In the genomic region with DNA sequence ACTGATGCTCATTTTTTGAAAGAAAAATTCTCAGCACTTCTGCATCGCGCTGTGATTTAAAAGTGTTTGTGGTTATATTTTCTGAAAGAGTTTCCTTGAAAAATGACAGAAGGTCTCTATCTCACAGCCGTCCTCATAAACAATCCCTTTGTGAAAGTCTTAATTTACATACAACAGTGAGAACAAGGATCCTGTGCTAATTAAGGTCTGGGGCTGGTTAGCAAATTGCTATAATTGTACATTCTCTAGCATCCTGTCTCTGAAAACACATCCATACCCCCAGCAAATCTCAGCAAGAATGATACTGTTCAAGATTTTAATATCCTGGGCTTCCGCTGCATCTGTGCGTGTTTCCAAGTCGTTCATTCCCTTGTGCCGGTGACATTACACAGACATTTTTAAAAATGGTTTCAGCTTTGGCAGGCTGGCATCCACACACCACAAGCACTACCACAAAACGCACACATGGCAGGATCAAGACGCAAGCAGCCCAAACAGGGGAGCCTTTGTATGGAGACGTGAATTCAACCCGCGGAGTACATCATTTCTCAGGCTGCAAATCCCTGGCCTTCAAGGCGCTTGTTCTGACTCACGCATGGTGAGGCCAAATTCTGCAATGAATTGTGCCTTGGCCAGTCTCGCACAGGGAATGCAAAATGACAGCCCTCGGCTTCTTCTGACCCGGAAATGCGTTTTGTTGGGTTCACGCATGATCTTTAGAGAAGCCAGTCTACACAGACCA, we compare ENCODE assay signal across 10 cellular contexts. TPM values are rescaled to one million over a fixed set of nuclear protein-coding genes. Genes with fewer than 3 reads are reported as not detected.
DNase-seq lines count a peak whose midpoint lies in the region; ATAC-seq and TF ChIP-seq lines count a peak whose summit lies in the region.
"Had no signal": no experiment of that assay in that cellular context is flagged by ENCODE, and none has a peak within 500 bp of the region (broad histone marks: within the 10 kb centered on the region; RNA-seq: fewer than 3 reads in every experiment).

No MANE protein-coding gene starts in this region.

- H2AFZ ChIP-seq in ACC112 (ENCODE audit: low read length, unreplicated experiment) (no peak overlapping the region), neuronal stem cell (ENCODE audit: low read length) (no peak overlapping the region)

- TF ChIP-seq CTCF in RWPE2 (IDR thresholded peaks at IDR 0.05; ENCODE audit: poor library complexity, severe bottlenecking) (no peak), foreskin fibroblast (IDR thresholded peaks at IDR 0.05; ENCODE audit: low read depth, low read length) (no peak)

- H2BK12ac ChIP-seq in neuronal stem cell (ENCODE audit: low read length) = no peak overlapping the region

- H3K4me1 ChIP-seq in ACC112 (ENCODE audit: control insufficient read depth, insufficient read depth, low read length, unreplicated experiment) (peaks cover 49% of the 10 kb centered on the region), RWPE2 (ENCODE audit: insufficient read depth, poor library complexity, severe bottlenecking) (peaks cover 42% of the 10 kb centered on the region), neuronal stem cell (ENCODE audit: control insufficient read depth in 2 of 2, insufficient read depth in 1 of 2, low read depth in 1 of 2, low read length in 2 of 2) (peaks cover 0 to 10% of the 10 kb centered on the region in 2 donors)

- H4K8ac ChIP-seq in neuronal stem cell (ENCODE audit: low read depth, low read length) = no peak overlapping the region

- no peak overlapping the region for H3K4ac ChIP-seq in neuronal stem cell (ENCODE audit: low read length)

- no peak overlapping the region for H4K91ac ChIP-seq in neuronal stem cell (ENCODE audit: low read depth, low read length, poor library complexity)

- H3K36me3 ChIP-seq in ACC112 (ENCODE audit: insufficient read depth, low read length) = peaks cover 13% of the 10 kb centered on the region; the same call in 1 of the 2 replicates
- H3K36me3 ChIP-seq in RWPE2 (ENCODE audit: low read depth) = peaks cover 78% of the 10 kb centered on the region
- H3K36me3 ChIP-seq in neuronal stem cell (replicated peaks in 1 of 2; ENCODE audit: control insufficient read depth in 2 of 2, insufficient read depth in 2 of 2, low read length in 2 of 2) = peaks cover 4 to 91% of the 10 kb centered on the region in 2 donors

- H3K4me3 ChIP-seq in ACC112 (ENCODE audit: low read depth, low read length) (0 out of 2 replicates have a peak overlapping the region, but pooled peaks have one; percentile 4), RWPE2 (ENCODE audit: severe bottlenecking) (no peak overlapping the region), foreskin fibroblast (ENCODE audit: low read depth in 1 of 2, low read length in 2 of 2) (peak overlapping the region in 1 of 2 donors; percentile 36), neuronal stem cell (ENCODE audit: low read length in 2 of 2) (no peak overlapping the region)
- H3K4me3 ChIP-seq: BLaER1 had no signal

- no peak overlapping the region for H2BK15ac ChIP-seq in neuronal stem cell (ENCODE audit: low read length)

- no peak overlapping the region for H3K18ac ChIP-seq in neuronal stem cell (ENCODE audit: low read length)

- no CpG with 5 or more reads among the region's 19 CpGs for WGBS in neuronal stem cell (ENCODE audit: extremely low coverage in 2 of 2, insufficient read length in 2 of 2, insufficient replicate concordance in 1 of 2), 2 donors

- no peak for DNase-seq in RWPE2 (ENCODE audit: low spot score)
- DNase-seq in foreskin fibroblast = peak; percentile 93
- DNase-seq in neuronal stem cell (ENCODE audit: low spot score) = no peak
- no peak for DNase-seq in stimulated activated CD4-positive, alpha-beta T cell treated with anti-CD3 and anti-CD28 coated beads, Interleukin-4, amount 100 ng/mL, for 24 hours
- no peak for DNase-seq in GOT3 (lab: John Stamatoyannopoulos, UW)
- no peak for DNase-seq in activated naive CD4-positive, alpha-beta T cell treated with anti-CD3 and anti-CD28 coated beads, Interleukin-2, amount 50 U/mL, for 72 hours (ENCODE audit: low spot score in 2 of 2)
- DNase-seq: activated naive CD8-positive, alpha-beta T cell treated with anti-CD3 and anti-CD28 coated beads, Interleukin-2, amount 10 ng/mL, durations not matched to agents 7 days and 5 days had no signal

- no peak overlapping the region for H3K23ac ChIP-seq in neuronal stem cell (ENCODE audit: low read depth, low read length, poor library complexity)

- H3K4me2 ChIP-seq in neuronal stem cell (ENCODE audit: insufficient read depth, low read length, poor library complexity, severe bottlenecking) = no peak overlapping the region
- H3K4me2 ChIP-seq: BLaER1 had no signal

- H3K79me2 ChIP-seq in ACC112 (ENCODE audit: control insufficient read depth, insufficient read depth, low read length, unreplicated experiment) = peaks cover 55% of the 10 kb centered on the region

- H3K36me3 Mint-ChIP-seq in activated naive CD4-positive, alpha-beta T cell treated with anti-CD3 and anti-CD28 coated beads, Interleukin-2, amount 50 U/mL, for 72 hours = peaks cover 10 to 24% of the 10 kb centered on the region in 2 donors

- peaks cover 15% of the 10 kb centered on the region for H3K79me1 ChIP-seq in neuronal stem cell (ENCODE audit: low read depth, low read length)

- H3K27me3 ChIP-seq in ACC112 (ENCODE audit: insufficient read depth, low read length) = no peaks in the 10 kb centered on the region
- no peaks in the 10 kb centered on the region for H3K27me3 ChIP-seq in RWPE2 (ENCODE audit: insufficient read depth, poor library complexity, severe bottlenecking)
- H3K27me3 ChIP-seq in neuronal stem cell (ENCODE audit: control insufficient read depth in 3 of 3, insufficient read depth in 3 of 3, low read depth in 1 of 3, low read length in 3 of 3) = no peaks in the 10 kb centered on the region
- H3K27me3 ChIP-seq: BLaER1 had no signal

- no peak overlapping the region for H2BK120ac ChIP-seq in neuronal stem cell (ENCODE audit: low read depth, low read length)

- ATAC-seq in RWPE2 (ENCODE audit: low read depth) = no peak
- ATAC-seq in HG03135 (IDR thresholded peaks at IDR 0.05; ENCODE audit: unreplicated experiment) = no peak
- no peak for ATAC-seq in activated naive CD4-positive, alpha-beta T cell treated with anti-CD3 and anti-CD28 coated beads, Interleukin-2, amount 50 U/mL, for 72 hours

- H3K9ac ChIP-seq in neuronal stem cell (ENCODE audit: low read depth, low read length, poor library complexity) = no peak overlapping the region
- H3K9ac ChIP-seq: BLaER1 had no signal

- H2BK5ac ChIP-seq in neuronal stem cell (ENCODE audit: low read length) = no peak overlapping the region

- no peaks in the 10 kb centered on the region for H3K9me3 Mint-ChIP-seq in activated naive CD4-positive, alpha-beta T cell treated with anti-CD3 and anti-CD28 coated beads, Interleukin-2, amount 50 U/mL, for 72 hours
- H3K9me3 Mint-ChIP-seq: activated naive CD8-positive, alpha-beta T cell treated with anti-CD3 and anti-CD28 coated beads, Interleukin-2, amount 10 ng/mL, durations not matched to agents 7 days and 5 days had no signal

- H3K27ac Mint-ChIP-seq in activated naive CD4-positive, alpha-beta T cell treated with anti-CD3 and anti-CD28 coated beads, Interleukin-2, amount 50 U/mL, for 72 hours = no peak overlapping the region
- H3K27ac Mint-ChIP-seq: activated naive CD8-positive, alpha-beta T cell treated with anti-CD3 and anti-CD28 coated beads, Interleukin-2, amount 10 ng/mL, durations not matched to agents 7 days and 5 days had no signal

- no peak overlapping the region for H3K14ac ChIP-seq in neuronal stem cell (ENCODE audit: low read length)

- no peaks in the 10 kb centered on the region for H3K9me3 ChIP-seq in RWPE2 (ENCODE audit: severe bottlenecking)
- H3K9me3 ChIP-seq in neuronal stem cell (replicated peaks in 1 of 2; ENCODE audit: control insufficient read depth in 2 of 2, insufficient read depth in 1 of 2, low read depth in 1 of 2, low read length in 2 of 2) = no peaks in the 10 kb centered on the region
- H3K9me3 ChIP-seq: BLaER1 had no signal

- peak overlapping the region; percentile 97 for H3K27ac ChIP-seq in ACC112 (ENCODE audit: low read depth, low read length)
- peak overlapping the region; percentile 100 for H3K27ac ChIP-seq in RWPE2 (ENCODE audit: poor library complexity, severe bottlenecking)
- H3K27ac ChIP-seq in neuronal stem cell (replicated peaks; ENCODE audit: low read length) = peak overlapping the region; percentile 2
- H3K27ac ChIP-seq: BLaER1 had no signal

- no peak overlapping the region for H2AK5ac ChIP-seq in neuronal stem cell (ENCODE audit: low read depth, low read length)

RNA-seq across cellular contexts. Expression of gene ZMYND8, which starts 20.3 kb away (rescaled TPM):
- polyA plus RNA-seq in neuronal stem cell (2013, experiment 1 of 2) = 44.7 TPM
- 45.0 TPM for polyA plus RNA-seq in neuronal stem cell (2013, experiment 2 of 2)
- total RNA-seq in activated naive CD4-positive, alpha-beta T cell treated with anti-CD3 and anti-CD28 coated beads, Interleukin-2, amount 50 U/mL, for 72 hours = 10 to 100 TPM; 35.7 to 46.4 TPM

Comparison
In these comparisons a context has a peak if more than half of its experiments do, and no peak if none do; other contexts are left out.
1. H3K27ac ChIP-seq: peak in every context shown above with its lines; median percentile 100 in RWPE2; 97 in ACC112; 2 in neuronal stem cell.
2. DNase-seq: peak in foreskin fibroblast (2 of 2); none in RWPE2 (single experiment), neuronal stem cell (single experiment), stimulated activated CD4-positive, alpha-beta T cell treated with anti-CD3 and anti-CD28 coated beads, Interleukin-4, amount 100 ng/mL, for 24 hours (single experiment), GOT3 (single experiment) and activated naive CD4-positive, alpha-beta T cell treated with anti-CD3 and anti-CD28 coated beads, Interleukin-2, amount 50 U/mL, for 72 hours (0 of 2).